In genomic region chr3:111801697-111802655, GRCh38 we compare ENCODE assay signal across 11 cellular contexts. TPM values are rescaled to one million over a fixed set of nuclear protein-coding genes. Genes with fewer than 3 reads are reported as not detected.
A peak's percentile ranks its signal among the peaks of the same experiment; 100 is the strongest.
DNase-seq lines count a peak whose midpoint lies in the region; TF ChIP-seq lines count a peak whose summit lies in the region.
"Had no signal": no experiment of that assay in that cellular context is flagged by ENCODE, and none has a peak within 500 bp of the region (broad histone marks: within the 10 kb centered on the region; RNA-seq: fewer than 3 reads in every experiment).

No MANE protein-coding gene starts in this region.

- H3K36me3 ChIP-seq in SK-N-SH (replicated peaks in 1 of 2; ENCODE audit: control insufficient read depth in 1 of 2, insufficient read depth in 2 of 2, low read length in 1 of 2) (no peaks in the 10 kb centered on the region), parathyroid adenoma (ENCODE audit: control insufficient read depth, insufficient read depth, low read length) (no peaks in the 10 kb centered on the region)

- H3K4me1 ChIP-seq in SK-N-SH (ENCODE audit: control insufficient read depth in 1 of 2, insufficient read depth in 2 of 2, low read depth in 1 of 2, low read length in 1 of 2) (peaks cover 2 to 11% of the 10 kb centered on the region in 2 experiments; a peak in 2 of 4 replicates), parathyroid adenoma (peaks cover 5% of the 10 kb centered on the region)

- H3K9me2 ChIP-seq in SK-N-SH: no peaks in the 10 kb centered on the region

- H3K9me3 Mint-ChIP-seq in activated naive CD4-positive, alpha-beta T cell treated with anti-CD3 and anti-CD28 coated beads for 36 hours: peaks cover 2% of the 10 kb centered on the region
- H3K9me3 Mint-ChIP-seq: nephron progenitor cell had no signal

- CTCF ChIA-PET in SK-N-SH (lab: Yijun Ruan, JAX): no interaction called here
- CTCF ChIA-PET in activated naive CD4-positive, alpha-beta T cell treated with anti-CD3 and anti-CD28 coated beads for 36 hours (lab: Charles Lee): no interaction called here

- H3F3A ChIP-seq in SK-N-SH (replicated peaks; ENCODE audit: insufficient read depth): peaks cover 31% of the 10 kb centered on the region

- H3K27ac ChIP-seq in SK-N-SH (ENCODE audit: low read depth in 2 of 2, low read length in 1 of 2): peak overlapping the region; percentile 80 to 86
- H3K27ac ChIP-seq in parathyroid adenoma: peak overlapping the region; percentile 61

- WGBS in SK-N-SH (ENCODE audit: low lambda C conversion rate): 69% methylated on average over 1 of the region's 1 CpG

- H3K27me3 Mint-ChIP-seq in activated naive CD4-positive, alpha-beta T cell treated with anti-CD3 and anti-CD28 coated beads for 36 hours (ENCODE audit: low read depth): no peaks in the 10 kb centered on the region
- H3K27me3 Mint-ChIP-seq: stimulated activated naive CD8-positive, alpha-beta T cell treated with anti-CD3 and anti-CD28 coated beads, Interleukin-15, Interleukin-2, amounts not matched to agents 100 ng/mL and 50 ng/mL, for 24 hours had no signal

- no peak for TF ChIP-seq RAD21 in SK-N-SH (IDR thresholded peaks at IDR 0.05; ENCODE audit: low read length)

- intact Hi-C loops in activated naive CD4-positive, alpha-beta T cell treated with anti-CD3 and anti-CD28 coated beads for 36 hours (cut with micrococcal nuclease): no loop called here

- no peaks in the 10 kb centered on the region for H3K36me3 Mint-ChIP-seq in activated naive CD4-positive, alpha-beta T cell treated with anti-CD3 and anti-CD28 coated beads for 36 hours (ENCODE audit: low read depth)

- no peak overlapping the region for H3K4me3 Mint-ChIP-seq in activated naive CD4-positive, alpha-beta T cell treated with anti-CD3 and anti-CD28 coated beads for 36 hours
- H3K4me3 Mint-ChIP-seq: nephron progenitor cell; stimulated activated naive CD8-positive, alpha-beta T cell treated with anti-CD3 and anti-CD28 coated beads, Interleukin-15, Interleukin-2, amounts not matched to agents 100 ng/mL and 50 ng/mL, for 24 hours had no signal

- H3K79me2 ChIP-seq in SK-N-SH (ENCODE audit: insufficient read depth): no peaks in the 10 kb centered on the region
- H3K79me2 ChIP-seq in parathyroid adenoma: no peaks in the 10 kb centered on the region

- TF ChIP-seq CTCF in AG09309 (IDR thresholded peaks at IDR 0.05; ENCODE audit: control insufficient read depth, insufficient read depth, low read depth, low read length, missing control alignments): no peak
- no peak for TF ChIP-seq CTCF in SK-N-SH (IDR thresholded peaks at IDR 0.05)
- TF ChIP-seq CTCF in fibroblast of villous mesenchyme (IDR thresholded peaks at IDR 0.05; ENCODE audit: insufficient read depth, low read depth, low read length): no peak
- no peak for TF ChIP-seq CTCF in parathyroid adenoma (IDR thresholded peaks at IDR 0.05)

- no peaks in the 10 kb centered on the region for H3K4me1 Mint-ChIP-seq in activated naive CD4-positive, alpha-beta T cell treated with anti-CD3 and anti-CD28 coated beads for 36 hours (ENCODE audit: low read depth)

- H2AFZ ChIP-seq in SK-N-SH (ENCODE audit: low read depth) (0 out of 2 replicates have a peak overlapping the region, but pooled peaks have one; percentile 15), parathyroid adenoma (no peak overlapping the region)

- no peaks in the 10 kb centered on the region for H3K27me3 ChIP-seq in SK-N-SH (ENCODE audit: insufficient read depth)
- H3K27me3 ChIP-seq in parathyroid adenoma (ENCODE audit: control insufficient read depth, insufficient read depth, low read length): no peaks in the 10 kb centered on the region

- no peak overlapping the region for H3K4me2 ChIP-seq in SK-N-SH
- no peak overlapping the region for H3K4me2 ChIP-seq in parathyroid adenoma (ENCODE audit: low read length)

- no peak for TF ChIP-seq EP300 in SK-N-SH (IDR thresholded peaks at IDR 0.05; ENCODE audit: borderline replicate concordance in 1 of 2, low read depth in 1 of 2, low read length in 1 of 2)

- H3K9me3 ChIP-seq in SK-N-SH (no peaks in the 10 kb centered on the region), parathyroid adenoma (ENCODE audit: control insufficient read depth, low read length) (no peaks in the 10 kb centered on the region)

- H3K9ac ChIP-seq in SK-N-SH: peak overlapping the region; percentile 35; the same call in 1 of the 2 replicates
- H3K9ac ChIP-seq in parathyroid adenoma: no peak overlapping the region

- H3K4me3 ChIP-seq in AG09309 (ENCODE audit: control insufficient read depth, low read depth, low read length) (no peak overlapping the region), SK-N-SH (ENCODE audit: low read depth in 2 of 2, low read length in 1 of 2) (no peak overlapping the region), fibroblast of villous mesenchyme (ENCODE audit: low read depth, low read length) (no peak overlapping the region), parathyroid adenoma (ENCODE audit: low read depth, low read length) (no peak overlapping the region)

- H3K27ac Mint-ChIP-seq in activated naive CD4-positive, alpha-beta T cell treated with anti-CD3 and anti-CD28 coated beads for 36 hours: no peak overlapping the region
- H3K27ac Mint-ChIP-seq: nephron progenitor cell; stimulated activated naive CD8-positive, alpha-beta T cell treated with anti-CD3 and anti-CD28 coated beads, Interleukin-15, Interleukin-2, amounts not matched to agents 100 ng/mL and 50 ng/mL, for 24 hours had no signal

- no peaks in the 10 kb centered on the region for H4K20me1 ChIP-seq in SK-N-SH (ENCODE audit: insufficient read depth)

- peak; percentile 89 for DNase-seq in AG09309 (ENCODE audit: low read depth)
- DNase-seq in SK-N-SH: no peak
- peak; percentile 96 for DNase-seq in fibroblast of villous mesenchyme (ENCODE audit: low read depth)
- DNase-seq in putamen (ENCODE audit: low spot score): no peak
- no peak for DNase-seq in activated naive CD4-positive, alpha-beta T cell treated with anti-CD3 and anti-CD28 coated beads for 36 hours
- DNase-seq in NCI-H187 treated with DMSO at 0.1 percent for 48 hours (lab: John Stamatoyannopoulos, UW): no peak
- no peak for DNase-seq in iPS-NIHi7 (ENCODE audit: extremely low spot score)
- DNase-seq: caudate nucleus, nephron progenitor cell had no signal

- POLR2A ChIA-PET in SK-N-SH (lab: Yijun Ruan, JAX): no interaction called here

TF ChIP-seq in SK-N-SH, 30 proteins besides CTCF, POLR2A, EP300 and RAD21:
- TF ChIP-seq NRF1 (IDR thresholded peaks at IDR 0.05; ENCODE audit: low read depth, low read length): no peak
- no peak for TF ChIP-seq FOSL2 (IDR thresholded peaks at IDR 0.05; ENCODE audit: borderline replicate concordance, low read depth)
- no peak for TF ChIP-seq MEF2A (IDR thresholded peaks at IDR 0.05; ENCODE audit: borderline replicate concordance, low read depth)
- no peak for TF ChIP-seq CHD2 (IDR thresholded peaks at IDR 0.05; ENCODE audit: low read length, partially characterized antibody)
- TF ChIP-seq POLR2AphosphoS5 (IDR thresholded peaks at IDR 0.05; ENCODE audit: low read depth, low read length): no peak
- TF ChIP-seq RFX5 (IDR thresholded peaks at IDR 0.05; ENCODE audit: low read length): no peak
- no peak for TF ChIP-seq GATA2 (CRISPR knock-in tag; IDR thresholded peaks at IDR 0.05)
- no peak for TF ChIP-seq RCOR1 (IDR thresholded peaks at IDR 0.05; ENCODE audit: low read length)
- no peak for TF ChIP-seq TCF12 (IDR thresholded peaks at IDR 0.05)
- TF ChIP-seq ELF1 (IDR thresholded peaks at IDR 0.05): no peak
- no peak for TF ChIP-seq TAF1 (IDR thresholded peaks at IDR 0.05; ENCODE audit: borderline replicate concordance, low read depth, low read length)
- no peak for TF ChIP-seq USF1 (IDR thresholded peaks at IDR 0.05; ENCODE audit: borderline replicate concordance, low read depth)
- no peak for TF ChIP-seq MXI1 (IDR thresholded peaks at IDR 0.05; ENCODE audit: low read depth, low read length)
- no peak for TF ChIP-seq USF2 (IDR thresholded peaks at IDR 0.05; ENCODE audit: borderline replicate concordance, low read depth, low read length)
- no peak for TF ChIP-seq IRF3 (IDR thresholded peaks at IDR 0.05; ENCODE audit: low read depth, low read length)
- TF ChIP-seq EZH2phosphoT487 (IDR thresholded peaks at IDR 0.05; ENCODE audit: borderline replicate concordance, low read depth): no peak
- no peak for TF ChIP-seq NFIC (IDR thresholded peaks at IDR 0.05; ENCODE audit: borderline replicate concordance)
- no peak for TF ChIP-seq FOXM1 (IDR thresholded peaks at IDR 0.05; ENCODE audit: low read depth)

RNA-seq across cellular contexts. Expression of gene PHLDB2, which starts 57.1 kb away (rescaled TPM):
- polyA plus RNA-seq in SK-N-SH (2012; rRNA removed): 18.0 and 23.3 TPM in 2 replicates
- polyA plus RNA-seq in SK-N-SH (2012; cell fraction: cytosol; rRNA removed): 18.0 and 21.5 TPM in 2 replicates
- polyA plus RNA-seq in SK-N-SH (2012; cell fraction: nucleus; rRNA removed): 36.7 and 73.8 TPM in 2 replicates
- 82.1 and 111 TPM in 2 replicates for total RNA-seq in fibroblast of villous mesenchyme
- total RNA-seq in activated naive CD4-positive, alpha-beta T cell treated with anti-CD3 and anti-CD28 coated beads for 36 hours: 1 to 10 TPM; 1.1 TPM

Comparison
In these comparisons a context has a peak if more than half of its experiments do, and no peak if none do; other contexts are left out.
1. DNase-seq: peak in AG09309 (single experiment) and fibroblast of villous mesenchyme (single experiment); none in SK-N-SH (single experiment), putamen (single experiment), activated naive CD4-positive, alpha-beta T cell treated with anti-CD3 and anti-CD28 coated beads for 36 hours (single experiment), NCI-H187 treated with DMSO at 0.1 percent for 48 hours (single experiment) and iPS-NIHi7 (single experiment).
2. RNA of gene PHLDB2, which starts 57.1 kb away (total RNA-seq): 82.1 to 111 TPM in fibroblast of villous mesenchyme; 1.1 TPM in activated naive CD4-positive, alpha-beta T cell treated with anti-CD3 and anti-CD28 coated beads for 36 hours; every median in the first group is over 10 times any median in the second.